16 cellular contexts compared by ENCODE assay signal in the genomic region with DNA sequence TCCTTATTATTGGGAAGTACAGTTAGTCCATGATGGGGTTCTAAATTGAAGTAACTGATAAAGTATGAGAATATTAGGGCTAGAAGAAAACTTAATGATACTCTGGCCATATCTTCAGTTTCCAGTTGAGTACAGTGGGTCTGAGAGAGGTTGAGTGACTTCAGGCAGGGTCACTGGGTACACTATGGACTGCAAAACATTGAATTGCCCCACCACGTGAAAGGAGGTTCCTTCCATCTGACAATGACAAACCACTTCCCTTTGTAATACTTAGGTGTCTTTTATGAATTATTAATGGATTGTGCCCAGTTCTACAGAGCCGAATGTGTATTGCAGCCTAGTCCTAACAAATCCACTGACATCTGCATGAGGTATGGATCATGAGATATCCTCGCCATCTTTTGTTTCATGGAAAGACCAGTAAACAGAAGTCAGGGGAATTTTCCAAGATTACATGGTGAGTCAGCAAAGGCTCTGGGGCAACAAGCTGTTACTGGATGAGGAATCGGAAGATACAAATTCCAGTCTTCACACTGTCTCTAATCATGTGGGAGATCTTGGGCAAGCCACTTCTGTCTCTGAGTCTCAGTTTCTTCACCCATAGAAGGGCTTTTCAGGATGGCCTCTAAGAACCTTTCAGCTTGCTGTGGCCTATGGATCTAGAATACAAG.
A peak's percentile ranks its signal among the peaks of the same experiment; 100 is the strongest.
DNase-seq lines count a peak whose midpoint lies in the region; FAIRE-seq and TF ChIP-seq lines count a peak whose summit lies in the region.
"Had no signal": no experiment of that assay in that cellular context is flagged by ENCODE, and none has a peak within 500 bp of the region (broad histone marks: within the 10 kb centered on the region; RNA-seq: fewer than 3 reads in every experiment).

No MANE protein-coding gene starts in this region.

- no peak for TF ChIP-seq POLR2A in H54 (IDR thresholded peaks at IDR 0.05; ENCODE audit: low read depth, low read length)

- no peak for TF ChIP-seq CTCF in hepatocyte (IDR thresholded peaks at IDR 0.05; ENCODE audit: poor library complexity)

- no peak overlapping the region for H2AFZ ChIP-seq in hepatocyte

- WGBS in hepatocyte (ENCODE audit: low lambda C conversion rate, missing lambda C conversion rate): 67% methylated on average over 4 of the region's 4 CpGs

- H3K4me1 ChIP-seq in hepatocyte (ENCODE audit: insufficient read depth): peaks cover 32% of the 10 kb centered on the region
- H3K4me1 ChIP-seq: SJCRH30 had no signal

- H3K27ac ChIP-seq in hepatocyte: peak overlapping the region; percentile 85
- H3K27ac ChIP-seq: cardiac muscle cell, gastroesophageal sphincter, SJCRH30 had no signal

- H3K27me3 ChIP-seq in hepatocyte: no peaks in the 10 kb centered on the region
- H3K27me3 ChIP-seq: cardiac muscle cell, gastroesophageal sphincter, SJCRH30 had no signal

- DNase-seq in A172 (ENCODE audit: low spot score) (peak; percentile 74), H54 (ENCODE audit: insufficient read length, low spot score) (peak; percentile 20), amniotic stem cell (lab: John Stamatoyannopoulos, UW) (peak; percentile 26), hepatocyte (ENCODE audit: low spot score) (peak; percentile 58), NCI-H2196 treated with DMSO at 0.1 percent for 48 hours (lab: John Stamatoyannopoulos, UW; ENCODE audit: unreplicated experiment) (no peak), NCI-H2029 treated with DMSO at 0.1 percent for 48 hours (lab: John Stamatoyannopoulos, UW) (no peak), NCI-H2227 treated with DMSO at 0.1 percent for 48 hours (lab: John Stamatoyannopoulos, UW) (no peak), NCI-H82 (lab: John Stamatoyannopoulos, UW) (no peak)
- DNase-seq: GF-D8; NCI-H510A; SJCRH30; stimulated activated CD4-positive, alpha-beta T cell treated with anti-CD3 and anti-CD28 coated beads, Interleukin-2, amount 100 ng/mL, for 48 hours had no signal

- no peaks in the 10 kb centered on the region for H3K79me2 ChIP-seq in hepatocyte

- no peaks in the 10 kb centered on the region for H3K9me2 ChIP-seq in hepatocyte (replicated peaks; ENCODE audit: insufficient read depth)

- H4K20me1 ChIP-seq in hepatocyte (ENCODE audit: insufficient read depth, poor library complexity, severe bottlenecking): no peaks in the 10 kb centered on the region

- H3K4me3 ChIP-seq in hepatocyte: no peak overlapping the region
- H3K4me3 ChIP-seq: cardiac muscle cell, gastroesophageal sphincter, GM23338, lung, SJCRH30 had no signal

- H3K4me2 ChIP-seq in hepatocyte: no peak overlapping the region
- H3K4me2 ChIP-seq: GM23338 had no signal

- H3K36me3 ChIP-seq in hepatocyte (replicated peaks; ENCODE audit: insufficient read depth, low read depth): no peaks in the 10 kb centered on the region
- H3K36me3 ChIP-seq: cardiac muscle cell, gastroesophageal sphincter, SJCRH30 had no signal

- no peaks in the 10 kb centered on the region for H3K9me3 ChIP-seq in hepatocyte (ENCODE audit: low read depth)
- H3K9me3 ChIP-seq: gastroesophageal sphincter, SJCRH30 had no signal

- peak; percentile 90 for FAIRE-seq in H54 (lab: Jason Lieb, UNC)

Comparison
In these comparisons a context has a peak if more than half of its experiments do, and no peak if none do; other contexts are left out.
1. DNase-seq: peak in A172 (single experiment), H54 (single experiment), amniotic stem cell (single experiment) and hepatocyte (single experiment); none in NCI-H2196 treated with DMSO at 0.1 percent for 48 hours (single experiment), NCI-H2029 treated with DMSO at 0.1 percent for 48 hours (single experiment), NCI-H2227 treated with DMSO at 0.1 percent for 48 hours (single experiment) and NCI-H82 (single experiment).